In the genomic region with DNA sequence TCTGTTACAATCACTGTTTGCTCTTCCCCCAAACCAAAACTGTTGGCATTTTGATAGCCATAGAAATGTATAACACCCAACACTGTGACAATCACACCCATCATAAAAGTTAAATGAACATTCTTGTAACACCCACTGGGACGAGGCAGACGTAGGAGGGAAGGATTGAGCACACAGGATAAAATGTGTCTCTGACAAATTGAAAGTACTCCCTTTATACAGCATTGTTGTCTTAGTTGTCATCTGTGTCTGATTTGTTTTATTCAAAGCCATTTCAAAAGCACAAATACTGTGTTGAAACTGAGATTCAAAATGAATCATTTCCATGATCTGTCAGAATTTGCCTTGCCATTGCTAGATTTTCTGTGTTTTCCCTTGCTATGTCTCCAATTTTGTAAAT, we compare ENCODE assay signal across 11 cellular contexts.
"Had no signal": no experiment of that assay in that cellular context is flagged by ENCODE, and none has a peak within 500 bp of the region (broad histone marks: within the 10 kb centered on the region; RNA-seq: fewer than 3 reads in every experiment).

No MANE protein-coding gene starts in this region.

- H3K4me2 ChIP-seq: neural progenitor cell had no signal

- H3K9me3 Mint-ChIP-seq: activated naive CD4-positive, alpha-beta T cell treated with anti-CD3 and anti-CD28 coated beads for 36 hours had no signal

- H3K9me3 ChIP-seq: gastrocnemius medialis, pancreas, transverse colon had no signal

- H3K27me3 ChIP-seq: gastrocnemius medialis, heart right ventricle, neural progenitor cell, pancreas, transverse colon had no signal

- H3K27ac ChIP-seq: gastrocnemius medialis, heart right ventricle, neural progenitor cell, pancreas, transverse colon had no signal

- H3K4me3 Mint-ChIP-seq: activated naive CD4-positive, alpha-beta T cell treated with anti-CD3 and anti-CD28 coated beads for 36 hours; dendritic cell treated with granulocyte-macrophage colony-stimulating factor and Interleukin-4, amounts not matched to agents 40 ng/mL and 50 ng/mL, for 4 days; neural progenitor cell had no signal

- DNase-seq: activated CD4-positive, alpha-beta T cell treated with anti-CD3 and anti-CD28 coated beads, Interleukin-2, amount 50 U/mL, for 48 hours; activated naive CD4-positive, alpha-beta T cell treated with anti-CD3 and anti-CD28 coated beads for 36 hours; gastrocnemius medialis; heart right ventricle; pancreas; stimulated activated CD4-positive, alpha-beta T cell treated with anti-CD3 and anti-CD28 coated beads, Interleukin-4, amount 100 ng/mL, for 4 hours; transverse colon had no signal

- H3K27me3 Mint-ChIP-seq: dendritic cell treated with granulocyte-macrophage colony-stimulating factor and Interleukin-4, amounts not matched to agents 40 ng/mL and 50 ng/mL, for 4 days had no signal

- H3K9ac ChIP-seq: neural progenitor cell had no signal

- H3K4me1 ChIP-seq: gastrocnemius medialis, heart right ventricle, pancreas had no signal

- ATAC-seq: activated CD4-positive, CD25-positive, alpha-beta regulatory T cell treated with anti-CD3 and anti-CD28 coated beads, Interleukin-2, amount 50 U/mL, for 24 hours; gastrocnemius medialis; left lobe of liver; pancreas had no signal

- H3K27ac Mint-ChIP-seq: activated naive CD4-positive, alpha-beta T cell treated with anti-CD3 and anti-CD28 coated beads for 36 hours; dendritic cell treated with granulocyte-macrophage colony-stimulating factor and Interleukin-4, amounts not matched to agents 40 ng/mL and 50 ng/mL, for 4 days had no signal

- H2AFZ ChIP-seq: neural progenitor cell had no signal

- H3K4me3 ChIP-seq: neural progenitor cell, pancreas, transverse colon had no signal

- H3K36me3 ChIP-seq: gastrocnemius medialis, heart right ventricle, neural progenitor cell, pancreas, transverse colon had no signal
